Comparison of ENCODE assay signal across 8 cellular contexts in the genomic region with DNA sequence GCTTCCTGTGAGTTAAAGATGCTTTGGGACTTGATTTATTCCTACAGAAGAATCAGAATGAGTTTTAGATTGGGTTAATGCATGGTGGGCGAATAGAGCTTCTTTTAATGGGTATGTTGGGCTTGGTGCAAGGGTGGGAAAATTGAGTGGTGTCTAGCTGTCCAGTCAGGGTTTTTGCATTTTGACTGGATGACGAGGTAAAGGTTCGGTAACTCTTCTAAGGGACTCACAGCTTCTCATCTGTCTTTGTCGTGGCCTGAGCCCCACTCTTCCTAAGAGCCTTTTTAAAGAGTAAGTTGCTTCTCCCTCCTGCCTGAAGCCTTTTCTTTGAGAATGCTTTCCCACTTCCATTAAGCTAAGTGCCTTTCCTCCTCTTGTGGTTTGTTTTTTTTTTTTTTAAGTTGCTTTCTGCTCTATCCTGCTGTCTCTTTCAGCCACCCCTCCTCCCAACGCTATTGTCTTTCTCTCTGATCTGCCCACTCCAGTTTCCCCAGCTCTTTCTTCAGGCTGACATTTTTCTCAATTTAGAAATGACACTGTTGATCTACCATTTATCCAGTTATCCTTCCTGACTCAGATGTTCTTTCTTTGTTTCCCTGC. TPM values are rescaled to one million over a fixed set of nuclear protein-coding genes. Genes with fewer than 3 reads are reported as not detected.
DNase-seq lines count a peak whose midpoint lies in the region; ATAC-seq and TF ChIP-seq lines count a peak whose summit lies in the region.

No MANE protein-coding gene starts in this region.

- no peak for TF ChIP-seq CTCF in GM23338 (conservative IDR thresholded peaks at IDR 0.05; ENCODE audit: low read depth in 2 of 2)
- no peak for TF ChIP-seq CTCF in RWPE2 (IDR thresholded peaks at IDR 0.05; ENCODE audit: poor library complexity, severe bottlenecking)
- TF ChIP-seq CTCF in fibroblast of pulmonary artery (IDR thresholded peaks at IDR 0.05; ENCODE audit: low read length, missing control alignments) = no peak
- TF ChIP-seq CTCF in sigmoid colon (IDR thresholded peaks at IDR 0.05) = no peak

- no peaks in the 10 kb centered on the region; the same call in 2 of the 3 replicates for H3K9me3 Mint-ChIP-seq in GM23338

- peaks cover 6% of the 10 kb centered on the region for H3K27me3 Mint-ChIP-seq in GM23338 (ENCODE audit: insufficient read depth, low read depth, poor library complexity)

- no peak overlapping the region; the same call in 1 of the 2 replicates for H2AFZ ChIP-seq in GM23338

- H3K36me3 ChIP-seq in GM23338 (ENCODE audit: insufficient read depth) (no peaks in the 10 kb centered on the region; the same call in 1 of the 2 replicates), RWPE2 (ENCODE audit: low read depth) (peaks cover 23% of the 10 kb centered on the region), sigmoid colon (peaks cover 0 to 13% (median 0%) of the 10 kb centered on the region in 4 donors)

- no peaks in the 10 kb centered on the region for H3K27me3 ChIP-seq in GM23338 (ENCODE audit: insufficient read depth)
- no peaks in the 10 kb centered on the region for H3K27me3 ChIP-seq in RWPE2 (ENCODE audit: insufficient read depth, poor library complexity, severe bottlenecking)
- H3K27me3 ChIP-seq in sigmoid colon = no peaks in the 10 kb centered on the region

- intact Hi-C loops in sigmoid colon (cut with DNase I) = no loop called here

- peaks cover 21% of the 10 kb centered on the region for H4K20me1 ChIP-seq in GM23338 (replicated peaks; ENCODE audit: insufficient read depth)

- peaks cover 11% of the 10 kb centered on the region; the same call in 1 of the 2 replicates for H3F3A ChIP-seq in GM23338 (replicated peaks; ENCODE audit: low read depth)

- peak overlapping the region; percentile 83 for H3K4me3 Mint-ChIP-seq in GM23338

- no peak for TF ChIP-seq POLR2A in sigmoid colon (IDR thresholded peaks at IDR 0.05)

- peaks cover 11% of the 10 kb centered on the region for H3K4me1 ChIP-seq in GM23338 (ENCODE audit: insufficient read depth)
- peaks cover under 1% of the 10 kb centered on the region for H3K4me1 ChIP-seq in RWPE2 (ENCODE audit: insufficient read depth, poor library complexity, severe bottlenecking)
- H3K4me1 ChIP-seq in sigmoid colon = peaks cover 0 to 46% (median 29%) of the 10 kb centered on the region in 4 donors

- no peak for TF ChIP-seq EP300 in sigmoid colon (IDR thresholded peaks at IDR 0.05)

- H3K4me3 ChIP-seq in GM23338 (peak overlapping the region; percentile 96), RWPE2 (ENCODE audit: severe bottlenecking) (peak overlapping the region; percentile 67), fibroblast of pulmonary artery (replicated peaks; ENCODE audit: low read depth, low read length) (peak overlapping the region; percentile 96), sigmoid colon (peak overlapping the region; percentile 64 to 82 (median 79))

- peaks cover 11% of the 10 kb centered on the region; the same call in 2 of the 3 replicates for H3K36me3 Mint-ChIP-seq in GM23338 (ENCODE audit: low read depth)

- H3K9me2 ChIP-seq in GM23338 (ENCODE audit: insufficient read depth) = no peaks in the 10 kb centered on the region

- no peak overlapping the region for H3K27ac Mint-ChIP-seq in GM23338

- H3K4me2 ChIP-seq in GM23338 = peak overlapping the region; percentile 100

- DNase-seq in GM23338 (ENCODE audit: low spot score) (no peak), RWPE2 (ENCODE audit: low spot score) (no peak), fibroblast of pulmonary artery (ENCODE audit: low read depth) (peak; percentile 26), sigmoid colon (no peak), NCI-H1930 (lab: John Stamatoyannopoulos, UW) (no peak), AML-193 (lab: John Stamatoyannopoulos, UW) (no peak)
- DNase-seq in activated CD4-positive, alpha-beta T cell treated with anti-CD3 and anti-CD28 coated beads, Interleukin-2, amount 50 U/mL, for 1 hour = no peak

- ATAC-seq in GM23338 = no peak
- no peak for ATAC-seq in RWPE2 (ENCODE audit: low read depth)
- no peak for ATAC-seq in activated CD4-positive, CD25-positive, alpha-beta regulatory T cell treated with anti-CD3 and anti-CD28 coated beads, Interleukin-2, amount 50 U/mL, for 24 hours

- H3K79me2 ChIP-seq in GM23338 (replicated peaks; ENCODE audit: insufficient read depth) = peaks cover 58% of the 10 kb centered on the region

- H3K9me3 ChIP-seq in RWPE2 (ENCODE audit: severe bottlenecking) = no peaks in the 10 kb centered on the region
- no peaks in the 10 kb centered on the region for H3K9me3 ChIP-seq in sigmoid colon

- H3K27ac ChIP-seq in GM23338 (ENCODE audit: low read depth) (no peak overlapping the region), RWPE2 (ENCODE audit: poor library complexity, severe bottlenecking) (peak overlapping the region; percentile 55), sigmoid colon (peak overlapping the region; percentile 86 to 94 (median 91))

- H3K4me1 Mint-ChIP-seq in GM23338 = peaks cover 16% of the 10 kb centered on the region

- 28 to 41% methylated on average over 5 of the region's 5 CpGs for WGBS in sigmoid colon, 2 donors

TF ChIP-seq in GM23338, 12 proteins besides CTCF, POLR2A, EP300 and RAD21:
- no peak for TF ChIP-seq ZNF331 (CRISPR knock-in tag; IDR thresholded peaks at IDR 0.05; ENCODE audit: low read depth)
- no peak for TF ChIP-seq POLR2AphosphoS5 (IDR thresholded peaks at IDR 0.05; ENCODE audit: low read depth)

RNA-seq across cellular contexts. Expression of a gene that starts 1.1 kb away (rescaled TPM):
- 54.1 and 59.0 TPM in 2 replicates for total RNA-seq in GM23338 (2014; rRNA removed; shearing (Covaris generic))
- polyA plus RNA-seq in GM23338 (2016; fragmentation: Nextera tagmentation; extraction: Ambion mirVana) = 64.3 and 66.4 TPM in 2 replicates
- total RNA-seq in sigmoid colon = 10 to 100 TPM; 28.5 to 51.2 (median 40.5) TPM
- 10 to 100 TPM; 13.8 to 25.4 (median 14.1) TPM for polyA plus RNA-seq in sigmoid colon

RNA-seq across cellular contexts. Expression of a gene that starts 19.8 kb away (rescaled TPM):
- 3.0 and 3.5 TPM in 2 replicates for total RNA-seq in GM23338 (2014; rRNA removed; shearing (Covaris generic))
- polyA plus RNA-seq in GM23338 (2016; fragmentation: Nextera tagmentation; extraction: Ambion mirVana) (1.2 and 1.5 TPM in 2 replicates), sigmoid colon (under 1 TPM in 2 of 3 donors, not detected in 1; 0.69 to 0.96 TPM)
- total RNA-seq in sigmoid colon = under 1 TPM in 3 of 4 donors, not detected in 1; 0.14 to 0.36 (median 0.33) TPM

RNA-seq across cellular contexts. Expression of a gene that starts 20.1 kb away (rescaled TPM):
- 17.7 and 19.0 TPM in 2 replicates for total RNA-seq in GM23338 (2014; rRNA removed; shearing (Covaris generic))
- 16.1 and 18.2 TPM in 2 replicates for polyA plus RNA-seq in GM23338 (2016; fragmentation: Nextera tagmentation; extraction: Ambion mirVana)
- total RNA-seq in sigmoid colon = 10 to 100 TPM; 11.0 to 29.1 (median 16.5) TPM
- 10 to 100 TPM in 2 of 3 donors, 1 to 10 TPM in 1; 8.8 to 15.0 (median 11.4) TPM for polyA plus RNA-seq in sigmoid colon

RNA-seq across cellular contexts. Expression of a gene that starts 47.6 kb away (rescaled TPM):
- 0.10 and 0.35 TPM in 2 replicates for total RNA-seq in GM23338 (2014; rRNA removed; shearing (Covaris generic))
- polyA plus RNA-seq in GM23338 (2016; fragmentation: Nextera tagmentation; extraction: Ambion mirVana) = 0.74 and 0.89 TPM in 2 replicates
- total RNA-seq in sigmoid colon = 1 to 10 TPM; 2.5 to 8.9 (median 6.0) TPM
- polyA plus RNA-seq in sigmoid colon = 10 to 100 TPM in 1 of 3 donors, 1 to 10 TPM in 2; 1.2 to 12.8 (median 2.5) TPM

RNA-seq across cellular contexts. Expression of a gene that starts 51.6 kb away (rescaled TPM):
- total RNA-seq in GM23338 (2014; rRNA removed; shearing (Covaris generic)) = 35.4 and 41.4 TPM in 2 replicates
- polyA plus RNA-seq in GM23338 (2016; fragmentation: Nextera tagmentation; extraction: Ambion mirVana) = 6.2 and 7.0 TPM in 2 replicates
- total RNA-seq in sigmoid colon = 10 to 100 TPM; 10.7 to 27.5 (median 15.6) TPM
- 10 to 100 TPM; 21.6 to 29.0 (median 25.2) TPM for polyA plus RNA-seq in sigmoid colon
